Comparison of ENCODE assay signal across 21 cellular contexts in the genomic region with DNA sequence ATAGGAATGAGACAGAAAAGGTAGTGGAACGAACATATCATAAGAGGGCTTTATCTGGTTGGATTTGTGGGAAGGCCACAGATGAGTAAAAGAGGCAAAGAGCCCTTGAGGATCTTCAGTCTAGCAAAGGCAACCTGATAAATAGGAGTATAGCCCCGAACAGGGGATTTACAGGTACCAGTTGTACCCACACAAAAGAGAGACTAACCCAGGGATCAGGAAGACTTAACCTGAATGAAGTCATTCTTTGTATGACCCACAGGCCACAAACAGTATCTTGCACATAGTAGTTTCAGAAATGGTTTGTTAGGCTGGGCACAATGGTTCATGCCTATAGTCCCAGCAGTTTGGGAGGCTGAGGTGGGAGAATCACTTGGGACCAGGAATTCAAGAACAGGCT.
DNase-seq lines count a peak whose midpoint lies in the region; ATAC-seq, FAIRE-seq and TF ChIP-seq lines count a peak whose summit lies in the region.
"Had no signal": no experiment of that assay in that cellular context is flagged by ENCODE, and none has a peak within 500 bp of the region (broad histone marks: within the 10 kb centered on the region; RNA-seq: fewer than 3 reads in every experiment).

No MANE protein-coding gene starts in this region.

- no peak overlapping the region for H2AK5ac ChIP-seq in mesendoderm (ENCODE audit: low read length)

- FAIRE-seq in GM12878 (lab: Jason Lieb, UNC) = no peak
- FAIRE-seq: D721Med, GM12891, GM18507, H54 had no signal

- no peak overlapping the region for H4K8ac ChIP-seq in mesendoderm (ENCODE audit: low read depth, low read length)

- no peak for TF ChIP-seq EP300 in GM12878 (IDR thresholded peaks at IDR 0.05; ENCODE audit: borderline replicate concordance in 1 of 2, control insufficient read depth in 1 of 2, low read depth in 2 of 2, low read length in 2 of 2)

- peaks cover 7% of the 10 kb centered on the region for H3K36me3 ChIP-seq in Caco-2 (ENCODE audit: control insufficient read depth, insufficient read depth, low read length)
- H3K36me3 ChIP-seq in GM12878 (ENCODE audit: control insufficient read depth in 2 of 2, insufficient read depth in 2 of 2, low read length in 1 of 2) = no peaks in the 10 kb centered on the region
- no peaks in the 10 kb centered on the region for H3K36me3 ChIP-seq in H7 (replicated peaks; ENCODE audit: control insufficient read depth, insufficient read depth, low read length)
- H3K36me3 ChIP-seq in mesendoderm (ENCODE audit: control insufficient read depth, insufficient read depth, low read length) = no peaks in the 10 kb centered on the region
- H3K36me3 ChIP-seq: BLaER1 had no signal

- H3K4me3 Mint-ChIP-seq in activated naive CD8-positive, alpha-beta T cell treated with anti-CD3 and anti-CD28 coated beads, Interleukin-2, amount 50 U/mL, for 24 hours = no peak overlapping the region
- no peak overlapping the region for H3K4me3 Mint-ChIP-seq in activated naive CD8-positive, alpha-beta T cell treated with anti-CD3 and anti-CD28 coated beads for 36 hours
- H3K4me3 Mint-ChIP-seq in Caco-2 (ENCODE audit: unreplicated experiment) = no peak overlapping the region
- H3K4me3 Mint-ChIP-seq: B cell; CD4-positive, CD25-positive, alpha-beta regulatory T cell; CD8-positive, alpha-beta T cell had no signal

- RAD21 ChIA-PET in GM12878 (lab: Charles Lee; ENCODE audit: unreplicated experiment) = interaction anchor here (0.6 kb wide), 1 partner anchor 152 kb away, joined by 4 read pairs; no protein-coding TSS in a partner anchor

- no peak for TF ChIP-seq RAD21 in GM12878 (IDR thresholded peaks at IDR 0.05; ENCODE audit: insufficient read depth, low read depth, low read length)

- peaks cover 2% of the 10 kb centered on the region for H3K27me3 Mint-ChIP-seq in activated naive CD8-positive, alpha-beta T cell treated with anti-CD3 and anti-CD28 coated beads, Interleukin-2, amount 50 U/mL, for 24 hours
- peaks cover 14% of the 10 kb centered on the region for H3K27me3 Mint-ChIP-seq in activated naive CD8-positive, alpha-beta T cell treated with anti-CD3 and anti-CD28 coated beads for 36 hours
- no peaks in the 10 kb centered on the region for H3K27me3 Mint-ChIP-seq in Caco-2 (ENCODE audit: insufficient read depth, unreplicated experiment)

- no peak overlapping the region for H2BK15ac ChIP-seq in mesendoderm (replicated peaks; ENCODE audit: low read depth)

- no peaks in the 10 kb centered on the region for H4K20me1 ChIP-seq in GM12878 (ENCODE audit: control insufficient read depth, insufficient read depth)
- H4K20me1 ChIP-seq: BLaER1 had no signal

- in situ Hi-C loops in GM12878 (cut with MboI) = loop anchor here (5.0 kb wide), 1 partner anchor 523 kb away; no protein-coding TSS in a partner anchor

- H2AFZ ChIP-seq in GM12878 (ENCODE audit: control insufficient read depth, low read depth, low read length) = no peak overlapping the region

- no peaks in the 10 kb centered on the region for H3K79me1 ChIP-seq in mesendoderm (ENCODE audit: low read length)

- no peak overlapping the region for H3K27ac ChIP-seq in GM12878 (ENCODE audit: control insufficient read depth, insufficient read depth)
- H3K27ac ChIP-seq in mesendoderm (ENCODE audit: low read depth, low read length) = no peak overlapping the region
- H3K27ac ChIP-seq: BLaER1, C4-2B had no signal

- no peak overlapping the region for H2BK5ac ChIP-seq in mesendoderm (ENCODE audit: low read length)

- H3K4ac ChIP-seq in mesendoderm (ENCODE audit: low read depth, low read length) = no peak overlapping the region

- TF ChIP-seq POLR2A in GM12878 (IDR thresholded peaks at IDR 0.05; ENCODE audit: low read depth, low read length) = no peak

- H3K27me3 ChIP-seq in Caco-2 (replicated peaks; ENCODE audit: control insufficient read depth, insufficient read depth, low read length) (no peaks in the 10 kb centered on the region), GM12878 (replicated peaks in 1 of 2; ENCODE audit: control insufficient read depth in 2 of 2, insufficient read depth in 2 of 2, low read length in 1 of 2) (no peaks in the 10 kb centered on the region), H7 (ENCODE audit: control insufficient read depth, insufficient read depth, low read length) (no peaks in the 10 kb centered on the region), mesendoderm (ENCODE audit: insufficient read depth, low read length, poor library complexity) (no peaks in the 10 kb centered on the region)
- H3K27me3 ChIP-seq: BLaER1 had no signal

- intact Hi-C loops in Caco-2 (cut with micrococcal nuclease; ENCODE audit: unreplicated experiment) = no loop called here
- intact Hi-C loops in GM12878 (cut with micrococcal nuclease; ENCODE audit: unreplicated experiment) = no loop called here

- no peak for TF ChIP-seq CTCF in Caco-2 (IDR thresholded peaks at IDR 0.05; ENCODE audit: insufficient read depth in 1 of 2, low read depth in 1 of 2, low read length in 1 of 2, severe bottlenecking in 1 of 2, unreplicated experiment in 1 of 2)
- no peak for TF ChIP-seq CTCF in GM12878 (IDR thresholded peaks at IDR 0.05 in 2 of 3, conservative IDR thresholded peaks at IDR 0.05 in 1 of 3; ENCODE audit: control insufficient read depth in 2 of 3, extremely low read depth in 1 of 3, insufficient read depth in 1 of 3, low read depth in 3 of 3, low read length in 3 of 3)

- H3K4me1 Mint-ChIP-seq in activated naive CD8-positive, alpha-beta T cell treated with anti-CD3 and anti-CD28 coated beads, Interleukin-2, amount 50 U/mL, for 24 hours = peaks cover 11% of the 10 kb centered on the region
- peaks cover 13% of the 10 kb centered on the region for H3K4me1 Mint-ChIP-seq in activated naive CD8-positive, alpha-beta T cell treated with anti-CD3 and anti-CD28 coated beads for 36 hours
- peaks cover 8% of the 10 kb centered on the region for H3K4me1 Mint-ChIP-seq in Caco-2 (ENCODE audit: low read depth, unreplicated experiment)
- H3K4me1 Mint-ChIP-seq: B cell had no signal

- no peak overlapping the region for H3K56ac ChIP-seq in mesendoderm (ENCODE audit: low read length)

- CTCF ChIA-PET in Caco-2 (lab: Charles Lee) (no interaction called here), GM12878 (lab: Yijun Ruan, JAX) (interaction anchor here (0.7 to 9.7 kb wide), 2 partner anchors 9 to 520 kb away, joined by 3 to 87 read pairs; no protein-coding TSS in a partner anchor)

- H3K9ac ChIP-seq in GM12878 (ENCODE audit: control insufficient read depth, insufficient read depth, low read length) (no peak overlapping the region), mesendoderm (ENCODE audit: low read length) (no peak overlapping the region)
- H3K9ac ChIP-seq: BLaER1 had no signal

- H3K27ac Mint-ChIP-seq in activated naive CD8-positive, alpha-beta T cell treated with anti-CD3 and anti-CD28 coated beads, Interleukin-2, amount 50 U/mL, for 24 hours = no peak overlapping the region
- H3K27ac Mint-ChIP-seq in activated naive CD8-positive, alpha-beta T cell treated with anti-CD3 and anti-CD28 coated beads for 36 hours = no peak overlapping the region
- peak overlapping the region; percentile 1 for H3K27ac Mint-ChIP-seq in Caco-2 (ENCODE audit: unreplicated experiment)
- H3K27ac Mint-ChIP-seq: B cell; CD4-positive, CD25-positive, alpha-beta regulatory T cell; CD8-positive, alpha-beta T cell had no signal

- POLR2A ChIA-PET in Caco-2 (lab: Charles Lee) (no interaction called here), GM12878 (lab: Charles Lee) (no interaction called here)

- no peaks in the 10 kb centered on the region for H3K4me1 ChIP-seq in Caco-2
- no peaks in the 10 kb centered on the region for H3K4me1 ChIP-seq in GM12878 (ENCODE audit: control insufficient read depth, insufficient read depth, low read length)
- no peaks in the 10 kb centered on the region for H3K4me1 ChIP-seq in mesendoderm (ENCODE audit: control insufficient read depth, low read depth, low read length)
- H3K4me1 ChIP-seq: BLaER1 had no signal

- 23% methylated on average over 2 of the region's 2 CpGs for WGBS in GM12878 (ENCODE audit: insufficient coverage, insufficient replicate concordance, low lambda C conversion rate, missing lambda C conversion rate)
- no CpG with 5 or more reads among the region's 2 CpGs for WGBS in mesendoderm (ENCODE audit: extremely low coverage, insufficient coverage, low lambda C conversion rate)

- no peak overlapping the region for H2BK120ac ChIP-seq in mesendoderm (ENCODE audit: low read depth, low read length)

- no peaks in the 10 kb centered on the region for H3K36me3 Mint-ChIP-seq in activated naive CD8-positive, alpha-beta T cell treated with anti-CD3 and anti-CD28 coated beads, Interleukin-2, amount 50 U/mL, for 24 hours (ENCODE audit: low read depth)
- no peaks in the 10 kb centered on the region for H3K36me3 Mint-ChIP-seq in activated naive CD8-positive, alpha-beta T cell treated with anti-CD3 and anti-CD28 coated beads for 36 hours
- H3K36me3 Mint-ChIP-seq in Caco-2 (ENCODE audit: insufficient read depth, unreplicated experiment) = peaks cover 100% of the 10 kb centered on the region
- H3K36me3 Mint-ChIP-seq: CD4-positive, CD25-positive, alpha-beta regulatory T cell; CD8-positive, alpha-beta T cell had no signal

- no peak overlapping the region for H3K4me2 ChIP-seq in GM12878 (ENCODE audit: control insufficient read depth, insufficient read depth)
- no peak overlapping the region for H3K4me2 ChIP-seq in mesendoderm (ENCODE audit: low read length)
- H3K4me2 ChIP-seq: BLaER1 had no signal

- SMC1A ChIA-PET in GM12878 (lab: Charles Lee; ENCODE audit: uncharacterized antibody, unreplicated experiment) = interaction anchor here (1.1 to 8.5 kb wide), 2 partner anchors 10 to 322 kb away, joined by 3 to 53 read pairs; no protein-coding TSS in a partner anchor

- no peak overlapping the region for H4K5ac ChIP-seq in mesendoderm (ENCODE audit: low read length)

- no peaks in the 10 kb centered on the region for H3K9me3 ChIP-seq in Caco-2
- no peaks in the 10 kb centered on the region for H3K9me3 ChIP-seq in GM12878 (replicated peaks; ENCODE audit: control insufficient read depth, insufficient read depth, low read length)
- H3K9me3 ChIP-seq: BLaER1 had no signal

- no peaks in the 10 kb centered on the region for H3K9me3 Mint-ChIP-seq in activated naive CD8-positive, alpha-beta T cell treated with anti-CD3 and anti-CD28 coated beads, Interleukin-2, amount 50 U/mL, for 24 hours
- no peaks in the 10 kb centered on the region for H3K9me3 Mint-ChIP-seq in activated naive CD8-positive, alpha-beta T cell treated with anti-CD3 and anti-CD28 coated beads for 36 hours
- H3K9me3 Mint-ChIP-seq in Caco-2 (ENCODE audit: unreplicated experiment) = no peaks in the 10 kb centered on the region
- H3K9me3 Mint-ChIP-seq: CD8-positive, alpha-beta T cell had no signal

- peak; percentile 29 for ATAC-seq in activated naive CD8-positive, alpha-beta T cell treated with anti-CD3 and anti-CD28 coated beads, Interleukin-2, amount 50 U/mL, for 24 hours
- ATAC-seq in GM12878 = peak; percentile 35; the same call in 2 of the 3 replicates
- ATAC-seq: CD8-positive, alpha-beta T cell had no signal

- no peaks in the 10 kb centered on the region for H3K79me2 ChIP-seq in GM12878 (ENCODE audit: control insufficient read depth, insufficient read depth, low read length)
- no peaks in the 10 kb centered on the region for H3K79me2 ChIP-seq in mesendoderm (ENCODE audit: control insufficient read depth, insufficient read depth, low read length)

- H3K23ac ChIP-seq in mesendoderm (ENCODE audit: low read length) = no peak overlapping the region

- no peak overlapping the region for H3K18ac ChIP-seq in mesendoderm (ENCODE audit: low read length)

- no TSS peak for BruUV-seq in Caco-2 (replicated peaks; lab: Mats Ljungman, UMichigan)
- no TSS peak for BruUV-seq in GM12878 (replicated peaks; lab: Mats Ljungman, UMichigan)

- DNase-seq in activated naive CD8-positive, alpha-beta T cell treated with anti-CD3 and anti-CD28 coated beads, Interleukin-2, amount 50 U/mL, for 24 hours = no peak
- no peak for DNase-seq in activated naive CD8-positive, alpha-beta T cell treated with anti-CD3 and anti-CD28 coated beads for 36 hours
- no peak for DNase-seq in Caco-2
- no peak for DNase-seq in GM12878 (ENCODE audit: low read depth, low spot score)
- DNase-seq in H7 = no peak
- DNase-seq in mesendoderm = no peak
- DNase-seq: CD4-positive, CD25-positive, alpha-beta regulatory T cell; CD8-positive, alpha-beta T cell; DMS 273 treated with DMSO at 0.1 percent for 48 hours; DMS79; EL; GDM1; GOT3; HCEC 1CT had no signal

- no peak overlapping the region for H3K4me3 ChIP-seq in Caco-2 (ENCODE audit: low read depth, low read length)
- H3K4me3 ChIP-seq in GM12878 = no peak overlapping the region
- H3K4me3 ChIP-seq in H7 (ENCODE audit: insufficient read depth, low read depth, low read length) = no peak overlapping the region
- H3K4me3 ChIP-seq in mesendoderm (ENCODE audit: low read length) = no peak overlapping the region
- H3K4me3 ChIP-seq: BLaER1 had no signal
